In the genomic region with DNA sequence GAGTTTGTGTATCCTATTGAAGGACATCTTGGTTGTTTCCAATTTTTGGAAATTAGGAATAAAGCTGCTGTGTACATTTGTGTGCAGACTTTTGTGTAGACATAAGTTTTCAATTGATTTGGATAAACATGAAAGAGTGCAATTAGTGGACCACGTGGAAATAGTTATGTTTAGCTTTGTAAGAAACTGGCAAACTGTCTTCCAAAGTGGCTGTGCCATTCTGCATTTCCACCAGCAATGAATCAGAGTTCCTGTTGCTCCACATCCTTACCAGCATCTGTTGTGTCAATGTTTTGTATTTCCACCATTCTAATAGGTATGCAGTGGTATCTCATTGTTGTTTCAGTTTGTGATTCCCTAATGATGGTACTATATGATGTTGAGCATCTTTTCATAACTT, we compare ENCODE assay signal across 11 cellular contexts. TPM values are rescaled to one million over a fixed set of nuclear protein-coding genes. Genes with fewer than 3 reads are reported as not detected.
"Had no signal": no experiment of that assay in that cellular context is flagged by ENCODE, and none has a peak within 500 bp of the region (broad histone marks: within the 10 kb centered on the region; RNA-seq: fewer than 3 reads in every experiment).

No MANE protein-coding gene starts in this region.

- H3K4me3 ChIP-seq: GM23338, K562 had no signal

- DNase-seq: H9, HCEC 1CT, HFFc6, IMR-90, KG1 had no signal

- FAIRE-seq: H1, H54, HTR-8/SVneo, K562 had no signal

- H2AFZ ChIP-seq: GM23338 had no signal

- H3K4me2 ChIP-seq: GM23338 had no signal

- ATAC-seq: GM23338, K562 had no signal

RNA-seq across cellular contexts. Expression of a gene that starts 59.2 kb away (rescaled TPM):
- total RNA-seq: GM23338, H1, H9, HFFc6, HT-29, IMR-90 had no signal
- polyA plus RNA-seq: H1, IMR-90 had no signal
